In the genomic region with DNA sequence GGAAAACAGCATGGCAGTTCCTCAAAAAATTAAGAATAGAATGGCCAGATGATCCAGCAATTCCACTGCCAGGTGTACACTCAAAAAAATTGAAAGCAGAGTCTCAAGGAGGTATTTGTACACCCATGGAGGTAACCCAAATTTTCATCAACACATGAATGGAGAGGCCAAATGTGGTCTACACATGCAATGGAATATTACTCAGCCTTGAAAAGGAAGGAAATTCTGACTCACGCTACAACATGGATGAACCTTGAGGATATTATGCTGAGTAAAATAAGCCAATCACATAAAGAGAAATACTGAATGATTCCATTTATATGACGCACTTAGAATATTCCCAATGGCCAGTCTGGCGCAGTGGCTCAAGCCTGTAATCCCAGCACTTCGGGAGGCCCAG, we compare ENCODE assay signal across 13 cellular contexts. TPM values are rescaled to one million over a fixed set of nuclear protein-coding genes. Genes with fewer than 3 reads are reported as not detected.
"Had no signal": no experiment of that assay in that cellular context is flagged by ENCODE, and none has a peak within 500 bp of the region (broad histone marks: within the 10 kb centered on the region; RNA-seq: fewer than 3 reads in every experiment).

No MANE protein-coding gene starts in this region.

RNA-seq across cellular contexts. Expression of a gene that starts 4.9 kb away (rescaled TPM):
- total RNA-seq: bronchial epithelial cell, cerebellum had no signal

RNA-seq across cellular contexts. Expression of a gene that starts 19.9 kb away (rescaled TPM):
- total RNA-seq: activated naive CD4-positive, alpha-beta T cell treated with anti-CD3 and anti-CD28 coated beads for 36 hours; activated naive CD4-positive, alpha-beta T cell treated with anti-CD3 and anti-CD28 coated beads, Interleukin-2, amount 50 U/mL, for 72 hours; activated naive CD8-positive, alpha-beta T cell treated with anti-CD3 and anti-CD28 coated beads for 36 hours; activated naive CD8-positive, alpha-beta T cell treated with anti-CD3 and anti-CD28 coated beads, Interleukin-2, amount 10 ng/mL, durations not matched to agents 7 days and 5 days; activated T-helper 1 cell treated with anti-CD3 and anti-CD28 coated beads, Interleukin-12 subunit alpha, Interleukin-12 subunit beta, Interleukin-2, Interleukin-4 antibody, amounts not matched to agents 30 ng/mL and 10 ng/mL and 1 ng/mL, durations not matched to agents 14 hours and 24 hours and 36 hours; activated T-helper 2 cell treated with anti-CD3 and anti-CD28 coated beads, Interferon-gamma antibody, Interleukin-2, Interleukin-4, amounts not matched to agents 10 μg/mL and 5 μg/mL and 100 μg/mL, durations not matched to agents 14 hours and 24 hours and 36 hours; ascending aorta; astrocyte; body of pancreas; bronchial epithelial cell; cardiac muscle cell; cerebellum; chondrocyte had no signal
- polyA plus RNA-seq: cardiac muscle cell had no signal

RNA-seq across cellular contexts. Expression of a gene that starts 43.6 kb away (rescaled TPM):
- total RNA-seq: body of pancreas, cerebellum had no signal
